In genomic region chr5:61431923-61432620, GRCh38 we compare ENCODE assay signal across 1 cellular context.
TF ChIP-seq lines count a peak whose summit lies in the region.

No MANE protein-coding gene starts in this region.

TF ChIP-seq in WTC11, 78 proteins besides CTCF, POLR2A, EP300 and RAD21 (continued from another document):
- TF ChIP-seq FOXP4 (CRISPR knock-in tag; IDR thresholded peaks at IDR 0.05) = no peak
- TF ChIP-seq ATF1 (CRISPR knock-in tag; IDR thresholded peaks at IDR 0.05) = no peak
